Comparison of ENCODE assay signal across 8 cellular contexts in genomic region chr9:92790542-92791527, GRCh38. TPM values are rescaled to one million over a fixed set of nuclear protein-coding genes. Genes with fewer than 3 reads are reported as not detected.
DNase-seq lines count a peak whose midpoint lies in the region; ATAC-seq and TF ChIP-seq lines count a peak whose summit lies in the region.

No MANE protein-coding gene starts in this region.

- H3K27me3 Mint-ChIP-seq in central memory CD8-positive, alpha-beta T cell = peaks cover 20% of the 10 kb centered on the region

- ATAC-seq in central memory CD8-positive, alpha-beta T cell (replicated peaks; ENCODE audit: extremely low read depth, poor library complexity, severe bottlenecking) = no peak
- peak; percentile 95 for ATAC-seq in left colon
- no peak for ATAC-seq in HG03097 (IDR thresholded peaks at IDR 0.05; ENCODE audit: low FRiP score, unreplicated experiment)

- intact Hi-C loops in left colon (cut with DNase I, micrococcal nuclease) = loop anchor here (5.0 to 10.0 kb wide), 2 partner anchors 74 to 76 kb away; no protein-coding TSS in a partner anchor

- no peaks in the 10 kb centered on the region for H3K36me3 Mint-ChIP-seq in central memory CD8-positive, alpha-beta T cell (ENCODE audit: insufficient read depth)

- peaks cover 9% of the 10 kb centered on the region for H3K9me3 Mint-ChIP-seq in central memory CD8-positive, alpha-beta T cell

- no peak overlapping the region for H3K4me3 ChIP-seq in HFF-Myc (replicated peaks; ENCODE audit: low read depth, low read length)

- H3K4me1 Mint-ChIP-seq in central memory CD8-positive, alpha-beta T cell = peaks cover 8% of the 10 kb centered on the region

- H3K27ac Mint-ChIP-seq in central memory CD8-positive, alpha-beta T cell (ENCODE audit: low read depth) = no peak overlapping the region

- TF ChIP-seq CTCF in HFF-Myc (IDR thresholded peaks at IDR 0.05; ENCODE audit: low read depth, low read length, missing control alignments) = peak; percentile 78

- DNase-seq in DMS79 (lab: John Stamatoyannopoulos, UW) (peak; percentile 12), HFF-Myc (ENCODE audit: extremely low read depth, low read depth) (peak; percentile 39), NCI-H2227 treated with DMSO at 0.1 percent for 48 hours (lab: John Stamatoyannopoulos, UW) (peak; percentile 57), left colon (peak; percentile 60 to 86)
- DNase-seq in activated CD4-positive, alpha-beta T cell treated with anti-CD3 and anti-CD28 coated beads for 1 hour = peak; percentile 55
- peak; percentile 60 to 69 for DNase-seq in central memory CD8-positive, alpha-beta T cell (ENCODE audit: low spot score in 2 of 2)
- peak; percentile 77 for DNase-seq in stimulated activated CD4-positive, alpha-beta T cell treated with anti-CD3 and anti-CD28 coated beads, Interleukin-4, amount 100 ng/mL, for 24 hours

- H3K4me3 Mint-ChIP-seq in central memory CD8-positive, alpha-beta T cell = no peak overlapping the region

RNA-seq across cellular contexts. Expression of gene BICD2, which starts 26.2 kb away (rescaled TPM):
- 10 to 100 TPM in 1 of 2 donors, 1 to 10 TPM in 1; 6.2 to 12.9 TPM for total RNA-seq in left colon

Comparison
In these comparisons a context has a peak if more than half of its experiments do, and no peak if none do; other contexts are left out.
1. DNase-seq: peak in every context shown above with its lines; median percentile 77 in stimulated activated CD4-positive, alpha-beta T cell treated with anti-CD3 and anti-CD28 coated beads, Interleukin-4, amount 100 ng/mL, for 24 hours; 73 in left colon; 64 in central memory CD8-positive, alpha-beta T cell; 57 in NCI-H2227 treated with DMSO at 0.1 percent for 48 hours; 55 in activated CD4-positive, alpha-beta T cell treated with anti-CD3 and anti-CD28 coated beads for 1 hour; 39 in HFF-Myc; 12 in DMS79.